Comparison of ENCODE assay signal across 8 cellular contexts in the genomic region with DNA sequence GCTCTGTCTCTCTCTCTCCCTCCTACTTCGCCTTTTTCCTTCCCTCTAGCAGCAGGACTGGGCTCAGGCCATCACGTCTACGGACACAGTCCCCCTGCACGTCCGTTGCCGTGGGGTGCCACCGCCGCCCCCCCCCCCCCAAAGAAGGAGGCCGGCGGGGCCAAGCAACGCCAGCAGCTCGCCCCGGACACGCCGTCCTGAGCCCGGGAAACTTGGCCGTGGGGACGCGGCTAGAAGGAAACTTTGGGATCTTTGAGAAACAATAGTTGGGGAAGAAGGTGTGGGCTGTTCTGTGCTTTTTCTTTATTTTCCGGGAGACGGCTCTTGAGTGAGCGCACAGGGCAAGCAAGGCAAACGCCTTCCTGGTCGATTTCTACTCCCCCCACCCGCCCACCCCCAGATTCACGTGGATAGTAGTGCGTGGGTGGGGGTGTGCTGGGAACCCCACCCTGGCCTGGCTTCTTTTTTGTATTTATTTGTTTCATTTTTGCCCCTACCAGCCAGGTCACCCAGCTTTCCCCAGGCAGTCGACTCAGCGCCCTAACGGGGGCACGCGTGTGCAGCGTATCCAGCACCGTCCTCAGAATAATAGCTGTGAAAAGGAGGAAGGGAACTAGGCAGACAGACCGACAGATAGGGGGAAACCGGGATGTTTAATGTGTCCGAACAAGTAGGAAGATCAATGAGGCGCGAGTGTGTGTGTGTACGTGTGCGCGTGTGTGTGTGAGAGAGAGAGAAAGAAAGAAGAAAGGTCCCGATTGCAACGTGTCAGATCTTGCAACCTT. TPM values are rescaled to one million over a fixed set of nuclear protein-coding genes. Genes with fewer than 3 reads are reported as not detected.
DNase-seq lines count a peak whose midpoint lies in the region; ATAC-seq, FAIRE-seq and TF ChIP-seq lines count a peak whose summit lies in the region.

No MANE protein-coding gene starts in this region.

- H3K27ac ChIP-seq in SU-DHL-6 (ENCODE audit: low read depth, low read length) (peak overlapping the region; percentile 44), HepG2 (ENCODE audit: extremely low read length, insufficient read depth, low read length) (peak overlapping the region; percentile 42)

- no peak for TF ChIP-seq POLR2A in HepG2 (IDR thresholded peaks at IDR 0.05; ENCODE audit: insufficient read depth in 1 of 2, low read depth in 2 of 2, low read length in 2 of 2)

- CTCF ChIA-PET in HepG2 (lab: Yijun Ruan, JAX; ENCODE audit: low intra/inter-chr PET ratio, low total read pairs) = interaction anchor here (1.5 kb wide), 1 partner anchor 71 kb away, joined by 4 read pairs; no protein-coding TSS in a partner anchor

- no peaks in the 10 kb centered on the region for H3K9me2 ChIP-seq in SU-DHL-6 (replicated peaks; ENCODE audit: insufficient read depth, low read length)

- POLR2A ChIA-PET in HepG2 (lab: Yijun Ruan, JAX) = interaction anchor here (0.7 to 2.7 kb wide), 2 partner anchors 13 to 96 kb away, joined by 5 to 9 read pairs; partner anchors contain the start of gene SMNDC1

- H3K36me3 ChIP-seq in BE2C (no peaks in the 10 kb centered on the region), H7 (replicated peaks; ENCODE audit: control insufficient read depth, insufficient read depth, low read length) (no peaks in the 10 kb centered on the region), SU-DHL-6 (ENCODE audit: low read length) (no peaks in the 10 kb centered on the region), HepG2 (replicated peaks in 1 of 2; ENCODE audit: control insufficient read depth in 1 of 2, insufficient read depth in 2 of 2, low read length in 2 of 2) (no peaks in the 10 kb centered on the region)

- in situ Hi-C loops in HepG2 (cut with HindIII; ENCODE audit: extremely low pct_ligation_motif_present, low pct_unique_long_range_greater_than_20kb) = no loop called here

- intact Hi-C loops in HepG2 (cut with micrococcal nuclease; ENCODE audit: unreplicated experiment) = loop anchor here (5.0 kb wide), 1 partner anchor 72 kb away; no protein-coding TSS in a partner anchor

- TF ChIP-seq CTCF in BE2C (IDR thresholded peaks at IDR 0.05; ENCODE audit: low read depth, low read length) (peak; percentile 17; the same call in 1 of the 2 replicates), SU-DHL-6 (IDR thresholded peaks at IDR 0.05; ENCODE audit: insufficient read depth, low read length, poor library complexity, severe bottlenecking) (no peak), chondrocyte (IDR thresholded peaks at IDR 0.05) (peak; percentile 55), HepG2 (CRISPR knock-in tag; IDR thresholded peaks at IDR 0.05) (peak; percentile 39)

- H3K27me3 Mint-ChIP-seq in chondrocyte (ENCODE audit: low read depth) = no peaks in the 10 kb centered on the region

- TF ChIP-seq EP300 in HepG2 (IDR thresholded peaks at IDR 0.05; ENCODE audit: low read depth in 2 of 2, low read length in 2 of 2) (no peak), HepG2 (CRISPR knock-in tag; IDR thresholded peaks at IDR 0.05; ENCODE audit: borderline replicate concordance) (no peak)

- H3K9me3 ChIP-seq in BE2C = no peaks in the 10 kb centered on the region
- no peaks in the 10 kb centered on the region for H3K9me3 ChIP-seq in SU-DHL-6 (ENCODE audit: insufficient read depth, low read length)
- H3K9me3 ChIP-seq in HepG2 (ENCODE audit: low read length) = no peaks in the 10 kb centered on the region

- peak overlapping the region; percentile 95 for H3K27ac Mint-ChIP-seq in chondrocyte (ENCODE audit: unreplicated experiment)

- H3K27me3 ChIP-seq in BE2C = no peaks in the 10 kb centered on the region
- H3K27me3 ChIP-seq in H7 (ENCODE audit: control insufficient read depth, insufficient read depth, low read length) = peaks cover 76% of the 10 kb centered on the region
- no peaks in the 10 kb centered on the region for H3K27me3 ChIP-seq in SU-DHL-6 (ENCODE audit: low read length)
- peaks cover 2 to 16% of the 10 kb centered on the region in 2 experiments; a peak in 1 of 5 replicates for H3K27me3 ChIP-seq in HepG2 (ENCODE audit: control insufficient read depth in 1 of 2, insufficient read depth in 2 of 2, low read length in 2 of 2)

- BruUV-seq in HepG2 (replicated peaks; lab: Mats Ljungman, UMichigan) = no TSS peak

- H3K36me3 Mint-ChIP-seq in chondrocyte (ENCODE audit: low read depth) = no peaks in the 10 kb centered on the region

- peak overlapping the region; percentile 94 for H3K4me3 Mint-ChIP-seq in chondrocyte (ENCODE audit: unreplicated experiment)

- H3K4me2 ChIP-seq in SU-DHL-6 (ENCODE audit: low read depth, low read length, poor library complexity, severe bottlenecking) (peak overlapping the region; percentile 95), HepG2 (ENCODE audit: low read depth, low read length) (peak overlapping the region; percentile 98)

- H3K79me2 ChIP-seq in SU-DHL-6 (ENCODE audit: insufficient read depth, low read length) (no peaks in the 10 kb centered on the region), HepG2 (ENCODE audit: insufficient read depth, low read length) (peaks cover 20% of the 10 kb centered on the region)

- H3K9ac ChIP-seq in SU-DHL-6 (ENCODE audit: low read length) (peak overlapping the region; percentile 56), HepG2 (ENCODE audit: insufficient read depth, low read depth, low read length) (peak overlapping the region; percentile 71)

- H4K20me1 ChIP-seq in SU-DHL-6 (ENCODE audit: low read depth, low read length) (no peaks in the 10 kb centered on the region), HepG2 (ENCODE audit: insufficient read depth, low read length) (peaks cover 6% of the 10 kb centered on the region; the same call in 1 of the 2 replicates)

- no peaks in the 10 kb centered on the region for H3K9me3 Mint-ChIP-seq in chondrocyte (ENCODE audit: low read depth)

- peak overlapping the region; percentile 87 for H3K4me3 ChIP-seq in BE2C (ENCODE audit: low read depth, low read length)
- H3K4me3 ChIP-seq in H7 (ENCODE audit: insufficient read depth, low read depth, low read length) = peak overlapping the region; percentile 53
- peak overlapping the region; percentile 71 for H3K4me3 ChIP-seq in SU-DHL-6 (ENCODE audit: insufficient read depth, low read length, poor library complexity, severe bottlenecking)
- peak overlapping the region; percentile 69 to 90 (median 76) for H3K4me3 ChIP-seq in HepG2 (replicated peaks in 1 of 3; ENCODE audit: insufficient read depth in 1 of 3, low read depth in 2 of 3, low read length in 3 of 3)

- under 1% methylated on average over 40 of the region's 44 CpGs for WGBS in HepG2 (ENCODE audit: low lambda C conversion rate)

- H2AFZ ChIP-seq in SU-DHL-6 (ENCODE audit: low read depth, low read length, severe bottlenecking) = peak overlapping the region; percentile 72
- H2AFZ ChIP-seq in HepG2 (ENCODE audit: low read length) = no peak overlapping the region

- DNase-seq in BE2C = peak; percentile 51
- DNase-seq in H7 = peak; percentile 59
- DNase-seq in chondrocyte (ENCODE audit: low spot score) = no peak
- DNase-seq in HepG2 (ENCODE audit: low spot score) = no peak
- DNase-seq in stimulated activated naive CD4-positive, alpha-beta T cell treated with Interleukin-2 at 50 U/mL for 16 hours (lab: John Stamatoyannopoulos, UW) = peak; percentile 5
- DNase-seq in kidney glomerular epithelial cell (lab: John Stamatoyannopoulos, UW) = no peak

- H3F3A ChIP-seq in SU-DHL-6 (ENCODE audit: insufficient read depth) = peaks cover 24% of the 10 kb centered on the region

- peaks cover 40% of the 10 kb centered on the region for H3K4me1 Mint-ChIP-seq in chondrocyte (ENCODE audit: low read depth)

- H3K4me1 ChIP-seq in BE2C (peaks cover 8% of the 10 kb centered on the region; the same call in 1 of the 2 replicates), HepG2 (ENCODE audit: insufficient read depth, low read length) (peaks cover 43% of the 10 kb centered on the region)

- FAIRE-seq in HepG2 (lab: Jason Lieb, UNC) = no peak

- ATAC-seq in HepG2 (peak; percentile 35), GM21423 (IDR thresholded peaks at IDR 0.05; ENCODE audit: unreplicated experiment) (no peak)

- TF ChIP-seq RAD21 in HepG2 (CRISPR knock-in tag; IDR thresholded peaks at IDR 0.05) = no peak

TF ChIP-seq in HepG2, 621 proteins besides CTCF, POLR2A, EP300 and RAD21 (continues in another document):
- TF ChIP-seq, protein P1, sequence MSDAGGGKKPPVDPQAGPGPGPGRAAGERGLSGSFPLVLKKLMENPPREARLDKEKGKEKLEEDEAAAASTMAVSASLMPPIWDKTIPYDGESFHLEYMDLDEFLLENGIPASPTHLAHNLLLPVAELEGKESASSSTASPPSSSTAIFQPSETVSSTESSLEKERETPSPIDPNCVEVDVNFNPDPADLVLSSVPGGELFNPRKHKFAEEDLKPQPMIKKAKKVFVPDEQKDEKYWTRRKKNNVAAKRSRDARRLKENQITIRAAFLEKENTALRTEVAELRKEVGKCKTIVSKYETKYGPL (CRISPR knock-in tag; IDR thresholded peaks at IDR 0.05) = no peak
- no peak for TF ChIP-seq XBP1 (CRISPR knock-in tag; IDR thresholded peaks at IDR 0.05)
- TF ChIP-seq KDM5B (CRISPR knock-in tag; IDR thresholded peaks at IDR 0.05; ENCODE audit: borderline replicate concordance) = no peak

RNA-seq across cellular contexts. Expression of gene MXI1, which starts 1.4 kb away (rescaled TPM):
- 28.4 TPM for polyA plus RNA-seq in BE2C (2012; ENCODE audit: insufficient read depth, insufficient read length, low read depth)
- total RNA-seq in H7 (2014; rRNA removed; shearing (Covaris generic)) = 9.2 and 10.3 TPM in 2 replicates
- 17.0 to 30.2 TPM (median 26.8 TPM) in 3 replicates for total RNA-seq in chondrocyte
- total RNA-seq in HepG2 (2016; rRNA removed; fragmentation: Illumina TruSeq; extraction: Trizol) = 6.6 and 10.1 TPM in 2 replicates
- 4.5 and 5.3 TPM in 2 replicates for total RNA-seq in HepG2 (2016; cell fraction: cytosol; rRNA removed; fragmentation: Illumina TruSeq; extraction: Trizol; ENCODE audit: low read depth)
- 6.8 TPM in 2 replicates for total RNA-seq in HepG2 (2016; cell fraction: insoluble cytoplasmic fraction; rRNA removed; fragmentation: Illumina TruSeq; extraction: Trizol)
- 12.9 and 14.7 TPM in 2 replicates for total RNA-seq in HepG2 (2016; cell fraction: membrane; rRNA removed; fragmentation: Illumina TruSeq; extraction: Trizol)
- total RNA-seq in HepG2 (2016; cell fraction: nucleus; rRNA removed; fragmentation: Illumina TruSeq; extraction: Trizol) = 5.4 and 5.6 TPM in 2 replicates
- polyA plus RNA-seq in HepG2 (2011; rRNA removed) = 22.0 and 22.2 TPM in 2 replicates
- 13.1 and 16.9 TPM in 2 replicates for polyA plus RNA-seq in HepG2 (2011; cell fraction: cytosol; rRNA removed)
- 9.3 and 11.4 TPM in 2 replicates for polyA plus RNA-seq in HepG2 (2011; cell fraction: nucleus; rRNA removed)
- 39.3 and 44.8 TPM in 2 replicates for polyA plus RNA-seq in HepG2 (2012)
- 6.1 and 7.9 TPM in 2 replicates for polyA plus RNA-seq in HepG2 (2016; cell fraction: cytosol; fragmentation: Illumina TruSeq; extraction: Trizol; ENCODE audit: low read depth)
- 7.9 and 8.0 TPM in 2 replicates for polyA plus RNA-seq in HepG2 (2016; cell fraction: insoluble cytoplasmic fraction; fragmentation: Illumina TruSeq; extraction: Trizol; ENCODE audit: low read depth)
- polyA plus RNA-seq in HepG2 (2016; cell fraction: membrane; fragmentation: Illumina TruSeq; extraction: Trizol; ENCODE audit: low read depth) = 12.7 and 14.2 TPM in 2 replicates
- polyA plus RNA-seq in HepG2 (2016; cell fraction: nucleus; fragmentation: Illumina TruSeq; extraction: Trizol; ENCODE audit: insufficient read depth, low read depth) = 16.1 and 16.4 TPM in 2 replicates
- 12.4 and 19.6 TPM in 2 replicates for polyA minus RNA-seq in HepG2 (2011; rRNA and poly(A)+ RNA removed; ENCODE audit: low replicate concordance)
- polyA minus RNA-seq in HepG2 (2011; cell fraction: cytosol; rRNA and poly(A)+ RNA removed) = 23.8 and 27.6 TPM in 2 replicates
- polyA minus RNA-seq in HepG2 (2011; cell fraction: nucleus; rRNA and poly(A)+ RNA removed) = 25.0 and 35.5 TPM in 2 replicates

Comparison
In these comparisons a context has a peak if more than half of its experiments do, and no peak if none do; other contexts are left out.
1. DNase-seq: peak in BE2C (single experiment), H7 (single experiment) and stimulated activated naive CD4-positive, alpha-beta T cell treated with Interleukin-2 at 50 U/mL for 16 hours (single experiment); none in chondrocyte (single experiment), HepG2 (single experiment) and kidney glomerular epithelial cell (single experiment).
2. Peak in every context shown above with its lines, with median percentiles within 50 percentile points of each other: H3K4me3 ChIP-seq.